In genomic region chr3:138678086-138678485, GRCh38 we compare ENCODE assay signal across 13 cellular contexts.
DNase-seq lines count a peak whose midpoint lies in the region; ATAC-seq and TF ChIP-seq lines count a peak whose summit lies in the region.
"Had no signal": no experiment of that assay in that cellular context is flagged by ENCODE, and none has a peak within 500 bp of the region (broad histone marks: within the 10 kb centered on the region; RNA-seq: fewer than 3 reads in every experiment).

No MANE protein-coding gene starts in this region.

- H3K27me3 ChIP-seq in Karpas-422 (ENCODE audit: low read length) = no peaks in the 10 kb centered on the region
- H3K27me3 ChIP-seq in upper lobe of left lung = no peaks in the 10 kb centered on the region
- H3K27me3 ChIP-seq: BE2C had no signal

- no peak for TF ChIP-seq CTCF in nephron progenitor cell (IDR thresholded peaks at IDR 0.05)
- no peak for TF ChIP-seq CTCF in upper lobe of left lung (IDR thresholded peaks at IDR 0.05)

- ATAC-seq in upper lobe of left lung (ENCODE audit: low FRiP score in 2 of 2) (no peak), GM18870 (IDR thresholded peaks at IDR 0.05; ENCODE audit: unreplicated experiment) (no peak), GM19467 (IDR thresholded peaks at IDR 0.05; ENCODE audit: unreplicated experiment) (no peak)

- H3K4me1 Mint-ChIP-seq in nephron progenitor cell = peaks cover 34% of the 10 kb centered on the region

- no peak overlapping the region for H2AFZ ChIP-seq in Karpas-422 (ENCODE audit: low read length)

- H3K4me1 ChIP-seq in Karpas-422 (ENCODE audit: low read length) (peaks cover 37% of the 10 kb centered on the region), upper lobe of left lung (no peaks in the 10 kb centered on the region)
- H3K4me1 ChIP-seq: BE2C, Caco-2 had no signal

- H3K36me3 ChIP-seq in Karpas-422 (ENCODE audit: insufficient read depth, low read length) (0 out of 2 replicates have a peak, but pooled peaks cover 8% of the 10 kb centered on the region), upper lobe of left lung (peaks cover 3 to 57% (median 7%) of the 10 kb centered on the region in 4 donors)
- H3K36me3 ChIP-seq: BE2C had no signal

- H3K4me3 Mint-ChIP-seq in nephron progenitor cell = no peak overlapping the region
- H3K4me3 Mint-ChIP-seq: CD4-positive, alpha-beta T cell; H9 had no signal

- H3K9ac ChIP-seq in Karpas-422 (ENCODE audit: low read length) = no peak overlapping the region

- H3K27me3 Mint-ChIP-seq in nephron progenitor cell (ENCODE audit: low read depth, poor library complexity) = peaks cover 3% of the 10 kb centered on the region
- H3K27me3 Mint-ChIP-seq: CD4-positive, alpha-beta T cell had no signal

- peak overlapping the region; percentile 39; the same call in 1 of the 2 replicates for H3K27ac ChIP-seq in Karpas-422 (ENCODE audit: low read length)
- no peak overlapping the region for H3K27ac ChIP-seq in upper lobe of left lung

- H3K36me3 Mint-ChIP-seq in nephron progenitor cell (ENCODE audit: low read depth) = peaks cover 69% of the 10 kb centered on the region

- no peak for TF ChIP-seq EP300 in upper lobe of left lung (IDR thresholded peaks at IDR 0.05)

- H3K9me3 ChIP-seq in Karpas-422 (ENCODE audit: low read length) (no peaks in the 10 kb centered on the region), upper lobe of left lung (peaks cover 0 to 6% (median 4%) of the 10 kb centered on the region in 4 donors)
- H3K9me3 ChIP-seq: BE2C had no signal

- no peak for TF ChIP-seq POLR2A in upper lobe of left lung (IDR thresholded peaks at IDR 0.05)

- no peaks in the 10 kb centered on the region for H4K20me1 ChIP-seq in Karpas-422 (ENCODE audit: insufficient read depth, low read depth, low read length)

- DNase-seq in Karpas-422 (peak; percentile 69), kidney tubule cell (ENCODE audit: low spot score) (peak; percentile 51), nephron progenitor cell (no peak), upper lobe of left lung (no peak)
- DNase-seq: BE2C; C1 segment of cervical spinal cord; Caco-2; CD4-positive, alpha-beta T cell; GF-D8; H9; IMR-90 had no signal

- H3K9me2 ChIP-seq in Karpas-422 (replicated peaks; ENCODE audit: insufficient read depth, low read length) = no peaks in the 10 kb centered on the region

- peaks cover 46% of the 10 kb centered on the region for H3K9me3 Mint-ChIP-seq in nephron progenitor cell

- H3K4me3 ChIP-seq in Karpas-422 (ENCODE audit: low read length) = no peak overlapping the region
- H3K4me3 ChIP-seq in upper lobe of left lung = no peak overlapping the region

- peak overlapping the region; percentile 71 for H3K27ac Mint-ChIP-seq in nephron progenitor cell
- H3K27ac Mint-ChIP-seq: CD4-positive, alpha-beta T cell; H9 had no signal

- WGBS in upper lobe of left lung, 2 donors = 97 to 100% methylated on average over 1 of the region's 1 CpG

- H3K4me2 ChIP-seq in Karpas-422 (ENCODE audit: low read depth, low read length, poor library complexity, severe bottlenecking) = no peak overlapping the region

- 0 out of 2 replicates have a peak, but pooled peaks cover 5% of the 10 kb centered on the region for H3K79me2 ChIP-seq in Karpas-422 (ENCODE audit: low read length)

Comparison
In these comparisons a context has a peak if more than half of its experiments do, and no peak if none do; other contexts are left out.
1. DNase-seq: peak in Karpas-422 (single experiment) and kidney tubule cell (single experiment); none in nephron progenitor cell (single experiment) and upper lobe of left lung (0 of 2).